ENCODE assay signal across 22 cellular contexts in genomic region chr2:157262248-157262647, GRCh38. TPM values are rescaled to one million over a fixed set of nuclear protein-coding genes. Genes with fewer than 3 reads are reported as not detected.
"Had no signal": no experiment of that assay in that cellular context is flagged by ENCODE, and none has a peak within 500 bp of the region (broad histone marks: within the 10 kb centered on the region; RNA-seq: fewer than 3 reads in every experiment).

No MANE protein-coding gene starts in this region.

- DNase-seq: activated CD4-positive, alpha-beta T cell treated with anti-CD3 and anti-CD28 coated beads, Interleukin-2, amount 50 U/mL, for 1 hour; activated naive CD8-positive, alpha-beta T cell treated with anti-CD3 and anti-CD28 coated beads, Interleukin-2, amount 10 ng/mL, durations not matched to agents 7 days and 5 days; central memory CD4-positive, alpha-beta T cell; esophagus squamous epithelium; foreskin fibroblast; glutamatergic neuron; kidney glomerular epithelial cell; nucleus accumbens; small intestine; stimulated activated CD4-positive, alpha-beta T cell treated with anti-CD3 and anti-CD28 coated beads, Interleukin-4, amount 100 ng/mL, for 24 hours; stimulated activated naive CD4-positive, alpha-beta T cell treated with Interleukin-2 at 50 U/mL for 16 hours; substantia nigra had no signal

- H3K27ac Mint-ChIP-seq: activated naive CD8-positive, alpha-beta T cell treated with anti-CD3 and anti-CD28 coated beads, Interleukin-2, amount 10 ng/mL, durations not matched to agents 7 days and 5 days; nephron; progenitor cell of endocrine pancreas had no signal

- H3K36me3 ChIP-seq: esophagus squamous epithelium, right atrium auricular region, tibial nerve, vagina had no signal

- H3K27me3 ChIP-seq: esophagus squamous epithelium, right atrium auricular region, tibial nerve, vagina had no signal

- H3K4me3 ChIP-seq: coronary artery, esophagus squamous epithelium, right atrium auricular region, tibial nerve, vagina had no signal

- H3K27ac ChIP-seq: coronary artery, right atrium auricular region, tibial nerve, vagina had no signal

- H3K9me3 Mint-ChIP-seq: activated naive CD8-positive, alpha-beta T cell treated with anti-CD3 and anti-CD28 coated beads, Interleukin-2, amount 10 ng/mL, durations not matched to agents 7 days and 5 days; activated T-helper 1 cell treated with anti-CD3 and anti-CD28 coated beads, Interleukin-12 subunit alpha, Interleukin-12 subunit beta, Interleukin-2, Interleukin-4 antibody, amounts not matched to agents 30 ng/mL and 10 ng/mL and 1 ng/mL, durations not matched to agents 14 hours and 24 hours and 36 hours; brain; nephron had no signal

- H3K36me3 Mint-ChIP-seq: activated naive CD8-positive, alpha-beta T cell treated with anti-CD3 and anti-CD28 coated beads, Interleukin-2, amount 10 ng/mL, durations not matched to agents 7 days and 5 days; brain had no signal

- H3K9me3 ChIP-seq: esophagus squamous epithelium, right atrium auricular region, tibial nerve, vagina had no signal

- H3K4me3 Mint-ChIP-seq: activated naive CD8-positive, alpha-beta T cell treated with anti-CD3 and anti-CD28 coated beads, Interleukin-2, amount 10 ng/mL, durations not matched to agents 7 days and 5 days; activated T-helper 1 cell treated with anti-CD3 and anti-CD28 coated beads, Interleukin-12 subunit alpha, Interleukin-12 subunit beta, Interleukin-2, Interleukin-4 antibody, amounts not matched to agents 30 ng/mL and 10 ng/mL and 1 ng/mL, durations not matched to agents 14 hours and 24 hours and 36 hours; nephron had no signal

- H3K27me3 Mint-ChIP-seq: activated naive CD8-positive, alpha-beta T cell treated with anti-CD3 and anti-CD28 coated beads, Interleukin-2, amount 10 ng/mL, durations not matched to agents 7 days and 5 days had no signal

RNA-seq across cellular contexts. Expression of gene GALNT5, which starts 4.7 kb away (rescaled TPM):
- total RNA-seq: activated CD8-positive, alpha-beta memory T cell treated with anti-CD3 and anti-CD28 coated beads for 36 hours; activated naive CD8-positive, alpha-beta T cell treated with anti-CD3 and anti-CD28 coated beads, Interleukin-2, amount 10 ng/mL, durations not matched to agents 7 days and 5 days; activated T-helper 1 cell treated with anti-CD3 and anti-CD28 coated beads, Interleukin-12 subunit alpha, Interleukin-12 subunit beta, Interleukin-2, Interleukin-4 antibody, amounts not matched to agents 30 ng/mL and 10 ng/mL and 1 ng/mL, durations not matched to agents 14 hours and 24 hours and 36 hours; mesenteric fat pad had no signal
